In the genomic region with DNA sequence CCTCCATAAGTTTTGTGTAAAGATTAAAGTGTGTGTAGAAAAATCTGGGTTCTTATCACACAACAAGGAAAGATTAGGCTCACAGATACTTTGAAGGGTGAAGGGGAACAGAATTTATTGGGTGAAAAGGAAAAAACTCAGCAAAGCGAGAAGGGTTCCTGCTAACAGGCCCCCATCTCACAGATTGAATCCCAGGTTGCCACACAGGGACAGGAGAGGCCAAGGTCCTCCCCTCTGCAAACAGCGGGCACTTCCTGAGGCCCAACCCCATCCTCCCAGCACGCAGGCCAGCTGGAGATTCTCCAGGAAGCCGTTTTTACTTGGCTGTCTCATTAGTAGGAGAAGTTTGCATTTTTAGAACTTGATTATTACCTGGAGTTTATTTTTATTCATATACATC, we compare ENCODE assay signal across 22 cellular contexts. TPM values are rescaled to one million over a fixed set of nuclear protein-coding genes. Genes with fewer than 3 reads are reported as not detected.
DNase-seq lines count a peak whose midpoint lies in the region; ATAC-seq and TF ChIP-seq lines count a peak whose summit lies in the region.
"Had no signal": no experiment of that assay in that cellular context is flagged by ENCODE, and none has a peak within 500 bp of the region (broad histone marks: within the 10 kb centered on the region; RNA-seq: fewer than 3 reads in every experiment).

No MANE protein-coding gene starts in this region.

- no peaks in the 10 kb centered on the region for H3K36me3 ChIP-seq in GM23338 (ENCODE audit: insufficient read depth)
- peaks cover 0 to 14% of the 10 kb centered on the region in 2 donors for H3K36me3 ChIP-seq in adrenal gland (replicated peaks in 1 of 2)
- H3K36me3 ChIP-seq in left lung: peaks cover 0 to 30% of the 10 kb centered on the region in 2 donors
- peaks cover 22% of the 10 kb centered on the region for H3K36me3 ChIP-seq in HAP-1 (replicated peaks)
- H3K36me3 ChIP-seq: neural progenitor cell had no signal

- no peaks in the 10 kb centered on the region for H3K27me3 ChIP-seq in GM23338 (ENCODE audit: insufficient read depth)
- H3K27me3 ChIP-seq in adrenal gland: no peaks in the 10 kb centered on the region
- H3K27me3 ChIP-seq in left lung: no peaks in the 10 kb centered on the region
- H3K27me3 ChIP-seq in HAP-1 (ENCODE audit: low read depth): no peaks in the 10 kb centered on the region
- H3K27me3 ChIP-seq: dorsolateral prefrontal cortex, neural progenitor cell had no signal

- H4K20me1 ChIP-seq in GM23338 (replicated peaks; ENCODE audit: insufficient read depth): no peaks in the 10 kb centered on the region

- peaks cover 4% of the 10 kb centered on the region for H3K27me3 Mint-ChIP-seq in GM23338 (ENCODE audit: insufficient read depth, low read depth, poor library complexity)
- H3K27me3 Mint-ChIP-seq: activated CD4-positive, alpha-beta T cell treated with anti-CD3 and anti-CD28 coated beads, Interleukin-2, amount 10 ng/mL, durations not matched to agents 24 days and 14 days; activated naive CD4-positive, alpha-beta T cell treated with anti-CD3 and anti-CD28 coated beads, Interleukin-2, amount 50 U/mL, for 24 hours; stimulated activated naive CD8-positive, alpha-beta T cell treated with anti-CD3 and anti-CD28 coated beads, Interleukin-15, Interleukin-2, amounts not matched to agents 100 ng/mL and 50 ng/mL, for 24 hours had no signal

- WGBS in adrenal gland, 4 donors: 20 to 32% (median 27%) methylated on average over 4 of the region's 4 CpGs

- no peaks in the 10 kb centered on the region for H3F3A ChIP-seq in GM23338 (replicated peaks; ENCODE audit: low read depth)

- TF ChIP-seq CTCF in GM23338 (conservative IDR thresholded peaks at IDR 0.05; ENCODE audit: low read depth in 2 of 2) (no peak), adrenal gland (IDR thresholded peaks at IDR 0.05) (no peak), left lung (IDR thresholded peaks at IDR 0.05) (no peak)

- TF ChIP-seq POLR2A in adrenal gland (IDR thresholded peaks at IDR 0.05): no peak

- peaks cover 3% of the 10 kb centered on the region for H3K4me1 ChIP-seq in GM23338 (ENCODE audit: insufficient read depth)
- H3K4me1 ChIP-seq in adrenal gland (replicated peaks in 1 of 2): no peaks in the 10 kb centered on the region
- H3K4me1 ChIP-seq in left lung: peaks cover 0 to 4% of the 10 kb centered on the region in 2 donors
- no peaks in the 10 kb centered on the region for H3K4me1 ChIP-seq in HAP-1
- H3K4me1 ChIP-seq: neural progenitor cell had no signal

- intact Hi-C loops in adrenal gland (cut with DNase I) (no loop called here), left lung (cut with DNase I) (no loop called here)

- in situ Hi-C loops in HAP-1 (cut with MboI; ENCODE audit: low sequenced_read_pairs) (no loop called here), KBM-7 (cut with MboI; ENCODE audit: low pct_unique_long_range_greater_than_20kb, low sequenced_read_pairs) (no loop called here)

- no peak overlapping the region for H3K27ac ChIP-seq in GM23338 (ENCODE audit: low read depth)
- H3K27ac ChIP-seq in adrenal gland: no peak overlapping the region
- no peak overlapping the region for H3K27ac ChIP-seq in left lung
- H3K27ac ChIP-seq: dorsolateral prefrontal cortex, neural progenitor cell had no signal

- peaks cover 13% of the 10 kb centered on the region for H3K4me1 Mint-ChIP-seq in GM23338
- H3K4me1 Mint-ChIP-seq: activated CD4-positive, alpha-beta T cell treated with anti-CD3 and anti-CD28 coated beads, Interleukin-2, amount 10 ng/mL, durations not matched to agents 24 days and 14 days; activated naive CD4-positive, alpha-beta T cell treated with anti-CD3 and anti-CD28 coated beads, Interleukin-2, amount 50 U/mL, for 24 hours; neural progenitor cell had no signal

- DNase-seq in A172 (ENCODE audit: low spot score) (peak; percentile 39), GM23338 (ENCODE audit: low spot score) (peak; percentile 7), adrenal gland (peak; percentile 33 to 72 (median 58)), left lung (no peak), foreskin melanocyte (no peak), HAP-1 (ENCODE audit: low spot score in 2 of 2) (no peak), KBM-7 (no peak)
- DNase-seq in activated effector memory CD4-positive, alpha-beta T cell treated with anti-CD3 and anti-CD28 coated beads, Interleukin-2, amount 50 U/mL, for 16 hours: no peak
- DNase-seq: activated CD4-positive, alpha-beta T cell treated with anti-CD3 and anti-CD28 coated beads, Interleukin-2, amount 10 ng/mL, durations not matched to agents 24 days and 14 days; COR-L47; dorsolateral prefrontal cortex; erythroblast; glutamatergic neuron; KG1; midbrain; NCI-H1092 treated with DMSO at 0.1 percent for 48 hours; NCI-H2081 treated with DMSO at 0.1 percent for 48 hours; NCI-H748 treated with DMSO at 0.1 percent for 48 hours; retina had no signal

- no peak for ATAC-seq in GM23338
- peak; percentile 63 for ATAC-seq in left lung

- H3K9me2 ChIP-seq in GM23338 (ENCODE audit: insufficient read depth): no peaks in the 10 kb centered on the region

- no peak overlapping the region for H3K4me3 ChIP-seq in GM23338
- H3K4me3 ChIP-seq in adrenal gland: no peak overlapping the region
- no peak overlapping the region for H3K4me3 ChIP-seq in left lung
- no peak overlapping the region for H3K4me3 ChIP-seq in HAP-1
- H3K4me3 ChIP-seq: dorsolateral prefrontal cortex, neural progenitor cell had no signal

- no peaks in the 10 kb centered on the region for H3K36me3 Mint-ChIP-seq in GM23338 (ENCODE audit: low read depth)
- H3K36me3 Mint-ChIP-seq: neural progenitor cell had no signal

- no peak overlapping the region for H2AFZ ChIP-seq in GM23338
- H2AFZ ChIP-seq: neural progenitor cell had no signal

- H3K79me2 ChIP-seq in GM23338 (replicated peaks; ENCODE audit: insufficient read depth): no peaks in the 10 kb centered on the region

- no peak overlapping the region for H3K4me3 Mint-ChIP-seq in GM23338
- H3K4me3 Mint-ChIP-seq: activated CD4-positive, alpha-beta T cell treated with anti-CD3 and anti-CD28 coated beads, Interleukin-2, amount 10 ng/mL, durations not matched to agents 24 days and 14 days; activated naive CD4-positive, alpha-beta T cell treated with anti-CD3 and anti-CD28 coated beads, Interleukin-2, amount 50 U/mL, for 24 hours; neural progenitor cell; stimulated activated naive CD8-positive, alpha-beta T cell treated with anti-CD3 and anti-CD28 coated beads, Interleukin-15, Interleukin-2, amounts not matched to agents 100 ng/mL and 50 ng/mL, for 24 hours had no signal

- no peaks in the 10 kb centered on the region for H3K9me3 ChIP-seq in adrenal gland (replicated peaks in 1 of 3)
- no peaks in the 10 kb centered on the region for H3K9me3 ChIP-seq in left lung
- H3K9me3 ChIP-seq in HAP-1: no peaks in the 10 kb centered on the region

- no peak overlapping the region for H3K27ac Mint-ChIP-seq in GM23338
- H3K27ac Mint-ChIP-seq: activated CD4-positive, alpha-beta T cell treated with anti-CD3 and anti-CD28 coated beads, Interleukin-2, amount 10 ng/mL, durations not matched to agents 24 days and 14 days; activated naive CD4-positive, alpha-beta T cell treated with anti-CD3 and anti-CD28 coated beads, Interleukin-2, amount 50 U/mL, for 24 hours; neural progenitor cell; stimulated activated naive CD8-positive, alpha-beta T cell treated with anti-CD3 and anti-CD28 coated beads, Interleukin-15, Interleukin-2, amounts not matched to agents 100 ng/mL and 50 ng/mL, for 24 hours had no signal

- H3K9me3 Mint-ChIP-seq in GM23338: no peaks in the 10 kb centered on the region
- H3K9me3 Mint-ChIP-seq: activated CD4-positive, alpha-beta T cell treated with anti-CD3 and anti-CD28 coated beads, Interleukin-2, amount 10 ng/mL, durations not matched to agents 24 days and 14 days; activated naive CD4-positive, alpha-beta T cell treated with anti-CD3 and anti-CD28 coated beads, Interleukin-2, amount 50 U/mL, for 24 hours; neural progenitor cell; stimulated activated naive CD8-positive, alpha-beta T cell treated with anti-CD3 and anti-CD28 coated beads, Interleukin-15, Interleukin-2, amounts not matched to agents 100 ng/mL and 50 ng/mL, for 24 hours had no signal

- no peak overlapping the region for H3K4me2 ChIP-seq in GM23338
- H3K4me2 ChIP-seq: neural progenitor cell had no signal

TF ChIP-seq in GM23338, 12 proteins besides CTCF, POLR2A, EP300 and RAD21 (continues in another document):
- TF ChIP-seq EZH2 (IDR thresholded peaks at IDR 0.05; ENCODE audit: low read depth, unreplicated experiment): no peak
- TF ChIP-seq EZH2phosphoT487 (IDR thresholded peaks at IDR 0.05; ENCODE audit: unreplicated experiment): no peak
- no peak for TF ChIP-seq POLR2AphosphoS5 (IDR thresholded peaks at IDR 0.05; ENCODE audit: low read depth)

RNA-seq across cellular contexts. Expression of a gene that starts 15.2 kb away (rescaled TPM):
- 40.2 and 52.9 TPM in 2 replicates for total RNA-seq in A172 (2014; rRNA removed; shearing (Covaris generic))
- total RNA-seq in GM23338 (2014; rRNA removed; shearing (Covaris generic)): 25.4 and 33.0 TPM in 2 replicates
- polyA plus RNA-seq in GM23338 (2016; fragmentation: Nextera tagmentation; extraction: Ambion mirVana) (21.9 and 26.2 TPM in 2 replicates), adrenal gland (100 to 1,000 TPM in 2 of 3 donors, 10 to 100 TPM in 1; 67.3 to 185 (median 157) TPM)
- total RNA-seq in adrenal gland (10 to 100 TPM; 37.8 to 74.7 (median 56.2) TPM), left lung (10 to 100 TPM; 37.6 to 44.2 TPM)

RNA-seq across cellular contexts. Expression of a gene that starts 31.7 kb away (rescaled TPM):
- total RNA-seq in A172 (2014; rRNA removed; shearing (Covaris generic)): 31.6 and 31.8 TPM in 2 replicates
- total RNA-seq in GM23338 (2014; rRNA removed; shearing (Covaris generic)): 4.2 and 4.3 TPM in 2 replicates
- polyA plus RNA-seq in GM23338 (2016; fragmentation: Nextera tagmentation; extraction: Ambion mirVana) (2.3 and 3.2 TPM in 2 replicates), adrenal gland (10 to 100 TPM in 2 of 3 donors, 1 to 10 TPM in 1; 8.8 to 32.9 (median 14.2) TPM)
- total RNA-seq in adrenal gland (10 to 100 TPM in 7 of 8 donors, 1 to 10 TPM in 1; 6.1 to 27.0 (median 15.9) TPM), left lung (10 to 100 TPM; 16.9 to 18.7 TPM)

RNA-seq across cellular contexts. Expression of a gene that starts 31.9 kb away (rescaled TPM):
- total RNA-seq in A172 (2014; rRNA removed; shearing (Covaris generic)): 37.4 and 38.8 TPM in 2 replicates
- 17.5 and 24.7 TPM in 2 replicates for total RNA-seq in GM23338 (2014; rRNA removed; shearing (Covaris generic))
- 14.6 and 16.3 TPM in 2 replicates for polyA plus RNA-seq in GM23338 (2016; fragmentation: Nextera tagmentation; extraction: Ambion mirVana)
- total RNA-seq in adrenal gland: 1 to 10 TPM; 1.1 to 9.2 (median 5.4) TPM
- 1 to 10 TPM; 1.8 to 6.1 (median 2.4) TPM for polyA plus RNA-seq in adrenal gland
- 10 to 100 TPM in 1 of 2 donors, 1 to 10 TPM in 1; 7.5 to 13.8 TPM for total RNA-seq in left lung

RNA-seq across cellular contexts. Expression of a gene that starts 57.1 kb away (rescaled TPM):
- 56.8 and 68.4 TPM in 2 replicates for total RNA-seq in A172 (2014; rRNA removed; shearing (Covaris generic))
- 6.3 and 10.5 TPM in 2 replicates for total RNA-seq in GM23338 (2014; rRNA removed; shearing (Covaris generic))
- 28.2 and 30.3 TPM in 2 replicates for polyA plus RNA-seq in GM23338 (2016; fragmentation: Nextera tagmentation; extraction: Ambion mirVana)
- 10 to 100 TPM in 1 of 8 donors, 1 to 10 TPM in 7; 4.5 to 13.1 (median 6.7) TPM for total RNA-seq in adrenal gland
- polyA plus RNA-seq in adrenal gland: 10 to 100 TPM in 1 of 3 donors, 1 to 10 TPM in 2; 9.3 to 11.6 (median 9.5) TPM
- total RNA-seq in left lung: 10 to 100 TPM in 1 of 2 donors, 1 to 10 TPM in 1; 7.1 to 10.4 TPM

Comparison
In these comparisons a context has a peak if more than half of its experiments do, and no peak if none do; other contexts are left out.
1. DNase-seq: peak in A172 (single experiment), GM23338 (single experiment) and adrenal gland (7 of 7); none in left lung (0 of 2), foreskin melanocyte (single experiment), activated effector memory CD4-positive, alpha-beta T cell treated with anti-CD3 and anti-CD28 coated beads, Interleukin-2, amount 50 U/mL, for 16 hours (single experiment), HAP-1 (0 of 2) and KBM-7 (single experiment).